19 cellular contexts compared by ENCODE assay signal in the genomic region with DNA sequence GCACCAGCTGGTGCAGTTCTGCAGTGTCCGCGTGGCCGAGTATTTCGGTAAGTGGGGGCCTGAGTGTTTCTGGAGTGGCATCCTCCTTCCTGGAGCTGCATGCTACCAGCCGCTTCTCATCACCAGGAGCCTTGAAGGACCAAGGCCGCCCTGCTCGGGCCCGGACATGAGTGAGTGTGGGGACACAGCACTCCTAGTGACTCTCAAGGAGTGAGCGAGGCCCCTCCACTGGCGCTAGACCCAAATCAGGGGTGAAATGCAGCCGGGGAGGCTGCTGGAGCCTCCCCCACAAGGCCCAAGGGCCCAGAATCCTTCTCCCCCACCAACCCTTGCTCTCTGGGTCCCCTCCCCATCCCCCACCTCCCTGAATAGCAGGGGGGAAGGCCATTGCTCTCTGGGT. TPM values are rescaled to one million over a fixed set of nuclear protein-coding genes. Genes with fewer than 3 reads are reported as not detected.
DNase-seq lines count a peak whose midpoint lies in the region; ATAC-seq and TF ChIP-seq lines count a peak whose summit lies in the region.
"Had no signal": no experiment of that assay in that cellular context is flagged by ENCODE, and none has a peak within 500 bp of the region (broad histone marks: within the 10 kb centered on the region; RNA-seq: fewer than 3 reads in every experiment).

No MANE protein-coding gene starts in this region.

- H3K36me3 ChIP-seq in neuronal stem cell (replicated peaks in 1 of 2; ENCODE audit: control insufficient read depth in 2 of 2, insufficient read depth in 2 of 2, low read length in 2 of 2) (no peaks in the 10 kb centered on the region), aorta (ENCODE audit: control insufficient read depth in 1 of 2, insufficient read depth in 2 of 2, low read length in 1 of 2) (no peaks in the 10 kb centered on the region)
- H3K36me3 ChIP-seq: thyroid gland had no signal

- H3K4me3 ChIP-seq in neuronal stem cell (ENCODE audit: low read length in 2 of 2) (no peak overlapping the region), aorta (ENCODE audit: low read length in 2 of 2) (no peak overlapping the region)
- H3K4me3 ChIP-seq: thyroid gland had no signal

- no peaks in the 10 kb centered on the region for H3K9me3 Mint-ChIP-seq in natural killer cell treated with Interleukin-12 subunit alpha and Interleukin-12 subunit beta and Interleukin-15 and Interleukin-18, amount 100 ng/mL, for 72 hours
- no peaks in the 10 kb centered on the region for H3K9me3 Mint-ChIP-seq in natural killer cell
- H3K9me3 Mint-ChIP-seq: activated CD4-positive, alpha-beta T cell treated with anti-CD3 and anti-CD28 coated beads, Interleukin-2, amount 10 ng/mL, durations not matched to agents 7 days and 5 days; activated T-helper 2 cell treated with anti-CD3 and anti-CD28 coated beads, Interferon-gamma antibody, Interleukin-2, Interleukin-4, amounts not matched to agents 10 μg/mL and 5 μg/mL and 100 μg/mL, durations not matched to agents 14 hours and 24 hours and 36 hours; brain had no signal

- no peak overlapping the region for H2AFZ ChIP-seq in neuronal stem cell (ENCODE audit: low read length)

- no peak overlapping the region for H3K4ac ChIP-seq in neuronal stem cell (ENCODE audit: low read length)

- H3K27ac Mint-ChIP-seq in natural killer cell treated with Interleukin-12 subunit alpha and Interleukin-12 subunit beta and Interleukin-15 and Interleukin-18, amount 100 ng/mL, for 72 hours = no peak overlapping the region
- no peak overlapping the region for H3K27ac Mint-ChIP-seq in natural killer cell
- H3K27ac Mint-ChIP-seq: activated CD4-positive, alpha-beta T cell treated with anti-CD3 and anti-CD28 coated beads, Interleukin-2, amount 10 ng/mL, durations not matched to agents 7 days and 5 days; activated T-helper 2 cell treated with anti-CD3 and anti-CD28 coated beads, Interferon-gamma antibody, Interleukin-2, Interleukin-4, amounts not matched to agents 10 μg/mL and 5 μg/mL and 100 μg/mL, durations not matched to agents 14 hours and 24 hours and 36 hours had no signal

- H3K4me1 Mint-ChIP-seq in natural killer cell treated with Interleukin-12 subunit alpha and Interleukin-12 subunit beta and Interleukin-15 and Interleukin-18, amount 100 ng/mL, for 72 hours (ENCODE audit: low read depth in 2 of 2) = no peaks in the 10 kb centered on the region
- no peaks in the 10 kb centered on the region for H3K4me1 Mint-ChIP-seq in natural killer cell
- H3K4me1 Mint-ChIP-seq: activated CD4-positive, alpha-beta T cell treated with anti-CD3 and anti-CD28 coated beads, Interleukin-2, amount 10 ng/mL, durations not matched to agents 7 days and 5 days had no signal

- no peaks in the 10 kb centered on the region for H3K79me1 ChIP-seq in neuronal stem cell (ENCODE audit: low read depth, low read length)

- no peak overlapping the region for H3K4me3 Mint-ChIP-seq in natural killer cell treated with Interleukin-12 subunit alpha and Interleukin-12 subunit beta and Interleukin-15 and Interleukin-18, amount 100 ng/mL, for 72 hours
- H3K4me3 Mint-ChIP-seq in natural killer cell = no peak overlapping the region
- H3K4me3 Mint-ChIP-seq: activated CD4-positive, alpha-beta T cell treated with anti-CD3 and anti-CD28 coated beads, Interleukin-2, amount 10 ng/mL, durations not matched to agents 7 days and 5 days had no signal

- no peak overlapping the region for H3K23ac ChIP-seq in neuronal stem cell (ENCODE audit: low read depth, low read length, poor library complexity)

- H4K8ac ChIP-seq in neuronal stem cell (ENCODE audit: low read depth, low read length) = no peak overlapping the region

- WGBS in neuronal stem cell (ENCODE audit: extremely low coverage in 2 of 2, insufficient read length in 2 of 2, insufficient replicate concordance in 1 of 2), 2 donors = no CpG with 5 or more reads among the region's 11 CpGs
- 94 to 96% methylated on average over 11 of the region's 11 CpGs for WGBS in aorta, 2 donors

- H3K4me1 ChIP-seq in neuronal stem cell (ENCODE audit: control insufficient read depth in 2 of 2, insufficient read depth in 1 of 2, low read depth in 1 of 2, low read length in 2 of 2) (peaks cover 10 to 18% of the 10 kb centered on the region in 2 donors), aorta (ENCODE audit: control insufficient read depth in 1 of 2, insufficient read depth in 2 of 2, low read length in 2 of 2) (no peaks in the 10 kb centered on the region)

- H3K9me3 ChIP-seq in neuronal stem cell (replicated peaks in 1 of 2; ENCODE audit: control insufficient read depth in 2 of 2, insufficient read depth in 1 of 2, low read depth in 1 of 2, low read length in 2 of 2) (no peaks in the 10 kb centered on the region), aorta (ENCODE audit: control insufficient read depth, low read length) (no peaks in the 10 kb centered on the region)
- H3K9me3 ChIP-seq: thyroid gland had no signal

- H3K14ac ChIP-seq in neuronal stem cell (ENCODE audit: low read length) = no peak overlapping the region

- H3K27me3 ChIP-seq in neuronal stem cell (ENCODE audit: control insufficient read depth in 3 of 3, insufficient read depth in 3 of 3, low read depth in 1 of 3, low read length in 3 of 3) (peaks cover 0 to 53% (median 0%) of the 10 kb centered on the region in 3 experiments), aorta (ENCODE audit: control insufficient read depth in 1 of 2, insufficient read depth in 2 of 2, low read length in 1 of 2) (no peaks in the 10 kb centered on the region)
- H3K27me3 ChIP-seq: thyroid gland had no signal

- peak overlapping the region; percentile 35 for H2AK5ac ChIP-seq in neuronal stem cell (ENCODE audit: low read depth, low read length)

- no peak for TF ChIP-seq CTCF in natural killer cell (IDR thresholded peaks at IDR 0.05)

- H3K36me3 Mint-ChIP-seq in natural killer cell treated with Interleukin-12 subunit alpha and Interleukin-12 subunit beta and Interleukin-15 and Interleukin-18, amount 100 ng/mL, for 72 hours = no peaks in the 10 kb centered on the region
- no peaks in the 10 kb centered on the region for H3K36me3 Mint-ChIP-seq in natural killer cell
- H3K36me3 Mint-ChIP-seq: brain had no signal

- no peak overlapping the region for H2BK12ac ChIP-seq in neuronal stem cell (ENCODE audit: low read length)

- H3K9ac ChIP-seq in neuronal stem cell (ENCODE audit: low read depth, low read length, poor library complexity) = no peak overlapping the region

- intact Hi-C loops in natural killer cell (cut with micrococcal nuclease) = no loop called here
- intact Hi-C loops in cardiac septum (cut with DNase I) = no loop called here
- intact Hi-C loops in aorta (cut with DNase I) = no loop called here

- H2BK5ac ChIP-seq in neuronal stem cell (ENCODE audit: low read length) = no peak overlapping the region

- no peak overlapping the region for H2BK120ac ChIP-seq in neuronal stem cell (ENCODE audit: low read depth, low read length)

- no peak overlapping the region for H3K4me2 ChIP-seq in neuronal stem cell (ENCODE audit: insufficient read depth, low read length, poor library complexity, severe bottlenecking)

- H4K91ac ChIP-seq in neuronal stem cell (ENCODE audit: low read depth, low read length, poor library complexity) = no peak overlapping the region

- H2BK15ac ChIP-seq in neuronal stem cell (ENCODE audit: low read length) = no peak overlapping the region

- no peak overlapping the region for H3K27ac ChIP-seq in neuronal stem cell (replicated peaks; ENCODE audit: low read length)
- H3K27ac ChIP-seq in aorta (ENCODE audit: low read depth in 1 of 2, low read length in 2 of 2) = no peak overlapping the region
- H3K27ac ChIP-seq: C4-2B, thyroid gland had no signal

- DNase-seq in natural killer cell treated with Interleukin-12 subunit alpha and Interleukin-12 subunit beta and Interleukin-15 and Interleukin-18, amount 100 ng/mL, for 72 hours (ENCODE audit: low spot score) = peak; percentile 56
- DNase-seq in natural killer cell (no peak), cardiac septum (ENCODE audit: low spot score) (peak; percentile 69), neuronal stem cell (ENCODE audit: low spot score) (no peak), aorta (peak; percentile 26 to 57), NOMO-1 treated with DMSO at 0.1 percent for 48 hours (lab: John Stamatoyannopoulos, UW; ENCODE audit: unreplicated experiment) (no peak), HuH-7 (ENCODE audit: low spot score) (no peak)
- DNase-seq: activated CD4-positive, alpha-beta T cell treated with anti-CD3 and anti-CD28 coated beads, Interleukin-2, amount 10 ng/mL, durations not matched to agents 7 days and 5 days; Kasumi-1; NCI-H1048; NCI-H774; nucleus accumbens; stimulated activated naive CD8-positive, alpha-beta T cell treated with anti-CD3 and anti-CD28 coated beads, Interleukin-15, Interleukin-2, amounts not matched to agents 100 U/mL and 50 U/mL, for 24 hours had no signal

- no peak for ATAC-seq in natural killer cell treated with Interleukin-12 subunit alpha and Interleukin-12 subunit beta and Interleukin-15 and Interleukin-18, amount 100 ng/mL, for 72 hours
- ATAC-seq in natural killer cell = no peak
- no peak for ATAC-seq in aorta (ENCODE audit: low FRiP score)
- no peak for ATAC-seq in HG03139 (IDR thresholded peaks at IDR 0.05; ENCODE audit: unreplicated experiment)
- ATAC-seq: stimulated activated naive CD8-positive, alpha-beta T cell treated with anti-CD3 and anti-CD28 coated beads, Interleukin-15, Interleukin-2, amounts not matched to agents 100 U/mL and 50 U/mL, for 24 hours had no signal

- H3K18ac ChIP-seq in neuronal stem cell (ENCODE audit: low read length) = peak overlapping the region; percentile 62

- H3K27me3 Mint-ChIP-seq in natural killer cell treated with Interleukin-12 subunit alpha and Interleukin-12 subunit beta and Interleukin-15 and Interleukin-18, amount 100 ng/mL, for 72 hours = no peaks in the 10 kb centered on the region
- H3K27me3 Mint-ChIP-seq in natural killer cell (ENCODE audit: low read depth in 2 of 2) = no peaks in the 10 kb centered on the region
- H3K27me3 Mint-ChIP-seq: activated CD4-positive, alpha-beta T cell treated with anti-CD3 and anti-CD28 coated beads, Interleukin-2, amount 10 ng/mL, durations not matched to agents 7 days and 5 days; brain had no signal

RNA-seq across cellular contexts. Expression of gene CAMK2B, which starts 48.0 kb away (rescaled TPM):
- total RNA-seq in natural killer cell treated with Interleukin-12 subunit alpha and Interleukin-12 subunit beta and Interleukin-15 and Interleukin-18, amount 100 ng/mL, for 72 hours = under 1 TPM in 1 of 2 donors, not detected in 1; 0.10 TPM
- total RNA-seq in natural killer cell = under 1 TPM in 1 of 3 donors, not detected in 2; 0.70 TPM
- total RNA-seq in cardiac septum = 149 TPM
- 0.79 TPM for polyA plus RNA-seq in neuronal stem cell (2013, experiment 1 of 2)
- polyA plus RNA-seq in neuronal stem cell (2013, experiment 2 of 2) = 0.65 TPM
- 1 to 10 TPM; 2.4 to 4.4 TPM for total RNA-seq in aorta
- polyA plus RNA-seq in aorta = 10 to 100 TPM in 1 of 2 donors, not detected in 1; 12.8 TPM
- total RNA-seq: activated CD4-positive, alpha-beta T cell treated with anti-CD3 and anti-CD28 coated beads, Interleukin-2, amount 10 ng/mL, durations not matched to agents 7 days and 5 days; kidney epithelial cell had no signal

Comparison
In these comparisons a context has a peak if more than half of its experiments do, and no peak if none do; other contexts are left out.
1. DNase-seq: peak in natural killer cell treated with Interleukin-12 subunit alpha and Interleukin-12 subunit beta and Interleukin-15 and Interleukin-18, amount 100 ng/mL, for 72 hours (single experiment), cardiac septum (single experiment) and aorta (2 of 2); none in natural killer cell (single experiment), neuronal stem cell (single experiment), NOMO-1 treated with DMSO at 0.1 percent for 48 hours (single experiment) and HuH-7 (single experiment).
2. RNA of gene CAMK2B, which starts 48.0 kb away (total RNA-seq): 149 TPM in cardiac septum (single experiment); 2.4 to 4.4 TPM in aorta, 0.10 TPM in natural killer cell treated with Interleukin-12 subunit alpha and Interleukin-12 subunit beta and Interleukin-15 and Interleukin-18, amount 100 ng/mL, for 72 hours and 0.70 TPM in natural killer cell; every median in the first group is over 10 times any median in the second.